In genomic region chr2:9596621-9597311, GRCh38 we compare ENCODE assay signal across 13 cellular contexts. TPM values are rescaled to one million over a fixed set of nuclear protein-coding genes. Genes with fewer than 3 reads are reported as not detected.
A peak's percentile ranks its signal among the peaks of the same experiment; 100 is the strongest.
DNase-seq lines count a peak whose midpoint lies in the region; ATAC-seq, FAIRE-seq and TF ChIP-seq lines count a peak whose summit lies in the region.
"Had no signal": no experiment of that assay in that cellular context is flagged by ENCODE, and none has a peak within 500 bp of the region (broad histone marks: within the 10 kb centered on the region; RNA-seq: fewer than 3 reads in every experiment).

No MANE protein-coding gene starts in this region.

- H3K27ac ChIP-seq in Panc1 (ENCODE audit: low read length) (peak overlapping the region; percentile 69), K562 (ENCODE audit: extremely low read depth, low read depth, low read length) (peak overlapping the region; percentile 5; the same call in 2 of the 3 replicates), subcutaneous abdominal adipose tissue (ENCODE audit: low read depth, low read length) (peak overlapping the region; percentile 60), aorta (ENCODE audit: low read depth in 1 of 2, low read length in 2 of 2) (no peak overlapping the region)

- peak overlapping the region; percentile 55 for H3K27ac Mint-ChIP-seq in activated naive CD4-positive, alpha-beta T cell treated with anti-CD3 and anti-CD28 coated beads, Interleukin-2, amount 50 U/mL, for 24 hours

- H3K4me1 ChIP-seq in Panc1 (ENCODE audit: control insufficient read depth, insufficient read depth, low read length) (peaks cover 35% of the 10 kb centered on the region), K562 (replicated peaks in 1 of 2; ENCODE audit: control insufficient read depth in 2 of 2, insufficient read depth in 2 of 2, low read length in 2 of 2) (peaks cover 5 to 20% of the 10 kb centered on the region in 2 experiments; a peak in 3 of 5 replicates), subcutaneous abdominal adipose tissue (ENCODE audit: control insufficient read depth in 5 of 5, insufficient read depth in 5 of 5, low read length in 5 of 5) (peaks cover 6 to 24% (median 17%) of the 10 kb centered on the region in 5 donors), aorta (ENCODE audit: control insufficient read depth in 1 of 2, insufficient read depth in 2 of 2, low read length in 2 of 2) (peaks cover 2 to 3% of the 10 kb centered on the region in 2 donors)

- no peaks in the 10 kb centered on the region for H3K27me3 ChIP-seq in Panc1 (ENCODE audit: control insufficient read depth, insufficient read depth, low read length)
- H3K27me3 ChIP-seq in K562 (ENCODE audit: control insufficient read depth in 2 of 2, insufficient read depth in 2 of 2, low read length in 2 of 2) = no peaks in the 10 kb centered on the region
- H3K27me3 ChIP-seq in subcutaneous abdominal adipose tissue (ENCODE audit: control insufficient read depth in 5 of 5, insufficient read depth in 4 of 5, low read length in 5 of 5) = no peaks in the 10 kb centered on the region
- no peaks in the 10 kb centered on the region for H3K27me3 ChIP-seq in aorta (ENCODE audit: control insufficient read depth in 1 of 2, insufficient read depth in 2 of 2, low read length in 1 of 2)

- no peak for TF ChIP-seq EP300 in K562 (IDR thresholded peaks at IDR 0.05; ENCODE audit: low read length)

- CTCF ChIA-PET in Panc1 (lab: Charles Lee) = no interaction called here
- CTCF ChIA-PET in K562 (lab: Yijun Ruan, JAX; ENCODE audit: low intra/inter-chr PET ratio) = no interaction called here

- H3K9me3 Mint-ChIP-seq in activated naive CD4-positive, alpha-beta T cell treated with anti-CD3 and anti-CD28 coated beads, Interleukin-2, amount 50 U/mL, for 24 hours = peaks cover 8% of the 10 kb centered on the region

- no peak for DNase-seq in activated naive CD4-positive, alpha-beta T cell treated with Interleukin-2 at 50 U/mL for 16 hours
- DNase-seq in Panc1 (ENCODE audit: low read depth, low spot score) (no peak), K562 (ENCODE audit: extremely low read depth in 1 of 4, low spot score in 3 of 4) (peak in 1 of 4 experiments; percentile 50), aorta (no peak), iPS-NIHi7 (ENCODE audit: extremely low spot score) (no peak)
- DNase-seq: activated CD4-positive, alpha-beta T cell treated with anti-CD3 and anti-CD28 coated beads, Interleukin-2, amount 50 U/mL, for 4 hours; NCI-H2081; NCI-H748 treated with DMSO at 0.1 percent for 48 hours; RPMI8226 had no signal

- intact Hi-C loops in Panc1 (cut with micrococcal nuclease; ENCODE audit: unreplicated experiment) = no loop called here
- intact Hi-C loops in K562 (cut with micrococcal nuclease) = no loop called here
- intact Hi-C loops in aorta (cut with DNase I) = loop anchor here in 1 of 2 donors (5.0 kb wide), 1 partner anchor 39 kb away; the partner anchor contains the start of gene ADAM17

- H3K9ac ChIP-seq in K562 (ENCODE audit: insufficient read depth in 1 of 2, low read depth in 2 of 2, low read length in 2 of 2) (no peak overlapping the region), subcutaneous abdominal adipose tissue (ENCODE audit: low read length in 5 of 5) (no peak overlapping the region)

- TF ChIP-seq CTCF in Panc1 (IDR thresholded peaks at IDR 0.05) = no peak
- no peak for TF ChIP-seq CTCF in K562 (IDR thresholded peaks at IDR 0.05 in 2 of 3, conservative IDR thresholded peaks at IDR 0.05 in 1 of 3; ENCODE audit: insufficient read depth in 2 of 3, low read depth in 1 of 3, low read length in 3 of 3)

- H3K4me1 Mint-ChIP-seq in activated naive CD4-positive, alpha-beta T cell treated with anti-CD3 and anti-CD28 coated beads, Interleukin-2, amount 50 U/mL, for 24 hours = peaks cover 59% of the 10 kb centered on the region

- no peak for TF ChIP-seq RAD21 in K562 (CRISPR knock-in tag; conservative IDR thresholded peaks at IDR 0.05 in 1 of 2, IDR thresholded peaks at IDR 0.05 in 1 of 2)

- H3K27me3 Mint-ChIP-seq in activated naive CD4-positive, alpha-beta T cell treated with anti-CD3 and anti-CD28 coated beads, Interleukin-2, amount 50 U/mL, for 24 hours = no peaks in the 10 kb centered on the region

- H3K79me2 ChIP-seq in K562 (ENCODE audit: control insufficient read depth, insufficient read depth, low read length) = peaks cover 88% of the 10 kb centered on the region

- no peak for FAIRE-seq in K562 (lab: Jason Lieb, UNC)

- ATAC-seq in Panc1 (no peak), K562 (peak; percentile 56), aorta (ENCODE audit: low FRiP score) (no peak), GM18505 (IDR thresholded peaks at IDR 0.05; ENCODE audit: unreplicated experiment) (no peak)

- POLR2A ChIA-PET in Panc1 (lab: Charles Lee) = interaction anchor here (0.6 kb wide), 1 partner anchor 11 kb away, joined by 4 read pairs; no protein-coding TSS in a partner anchor
- POLR2A ChIA-PET in K562 (lab: Yijun Ruan, JAX) = interaction anchor here (1.0 to 1.8 kb wide), 5 partner anchors 9 to 42 kb away, joined by 3 to 6 read pairs (median 3); partner anchors contain the start of gene ADAM17

- TF ChIP-seq POLR2A in K562 (conservative IDR thresholded peaks at IDR 0.05) (no peak), GM18505 (IDR thresholded peaks at IDR 0.05; ENCODE audit: borderline replicate concordance, extremely low read depth, insufficient read depth, insufficient read length) (no peak)

- H3K9me1 ChIP-seq in K562 (ENCODE audit: control insufficient read depth, insufficient read depth, low read length) = no peaks in the 10 kb centered on the region

- peak overlapping the region; percentile 47 for H3K4me3 Mint-ChIP-seq in activated naive CD4-positive, alpha-beta T cell treated with anti-CD3 and anti-CD28 coated beads, Interleukin-2, amount 50 U/mL, for 24 hours

- 0 out of 2 replicates have a peak overlapping the region, but pooled peaks have one; percentile 8 for H3K4me2 ChIP-seq in K562 (ENCODE audit: insufficient read depth, low read length)

- H4K20me1 ChIP-seq in K562 (replicated peaks; ENCODE audit: control insufficient read depth, insufficient read depth, low read length) = no peaks in the 10 kb centered on the region; the same call in 1 of the 2 replicates

- H3K4me3 ChIP-seq in Panc1 (ENCODE audit: low read depth in 2 of 2, low read length in 2 of 2) (no peak overlapping the region), K562 (no peak overlapping the region), subcutaneous abdominal adipose tissue (ENCODE audit: low read depth in 1 of 5, low read length in 5 of 5) (no peak overlapping the region), aorta (ENCODE audit: low read length in 2 of 2) (no peak overlapping the region)
- H3K4me3 ChIP-seq: skin epidermis had no signal

- BruUV-seq in Panc1 (replicated peaks; lab: Mats Ljungman, UMichigan) = no TSS peak
- BruUV-seq in K562 (replicated peaks; lab: Mats Ljungman, UMichigan) = no TSS peak

- H3K9me3 ChIP-seq in Panc1 (ENCODE audit: control insufficient read depth, insufficient read depth, low read depth, low read length) = no peaks in the 10 kb centered on the region
- H3K9me3 ChIP-seq in K562 (replicated peaks; ENCODE audit: control insufficient read depth, insufficient read depth, low read depth, low read length) = no peaks in the 10 kb centered on the region; the same call in none of the 2 replicates
- H3K9me3 ChIP-seq in subcutaneous abdominal adipose tissue (ENCODE audit: control insufficient read depth in 5 of 5, low read length in 5 of 5) = peaks cover 4 to 13% (median 9%) of the 10 kb centered on the region in 5 donors
- H3K9me3 ChIP-seq in aorta (ENCODE audit: control insufficient read depth, low read length) = no peaks in the 10 kb centered on the region

- in situ Hi-C loops in Panc1 (cut with HindIII; ENCODE audit: low pct_unique_long_range_greater_than_20kb, low sequenced_read_pairs) (no loop called here), K562 (cut with MboI) (no loop called here)

- H3K36me3 Mint-ChIP-seq in activated naive CD4-positive, alpha-beta T cell treated with anti-CD3 and anti-CD28 coated beads, Interleukin-2, amount 50 U/mL, for 24 hours = peaks cover 29% of the 10 kb centered on the region

- H2AFZ ChIP-seq in K562 (ENCODE audit: low read depth, low read length) = no peak overlapping the region

- WGBS in K562 (ENCODE audit: insufficient coverage, low coverage, missing lambda C conversion rate) = 44% methylated on average over 10 of the region's 10 CpGs
- 89 to 93% methylated on average over 10 of the region's 10 CpGs for WGBS in aorta, 2 donors

- H3K36me3 ChIP-seq in Panc1 (ENCODE audit: control insufficient read depth, insufficient read depth, low read length) (peaks cover 2% of the 10 kb centered on the region; the same call in 1 of the 2 replicates), K562 (ENCODE audit: control insufficient read depth, insufficient read depth, low read length) (peaks cover 46% of the 10 kb centered on the region), subcutaneous abdominal adipose tissue (ENCODE audit: control insufficient read depth in 5 of 5, insufficient read depth in 5 of 5, low read length in 5 of 5) (peaks cover 2 to 13% (median 10%) of the 10 kb centered on the region in 5 donors), aorta (ENCODE audit: control insufficient read depth in 1 of 2, insufficient read depth in 2 of 2, low read length in 1 of 2) (peaks cover 0 to 4% of the 10 kb centered on the region in 2 donors)

RNA-seq across cellular contexts. Expression of gene YWHAQ, which starts 34.0 kb away (rescaled TPM):
- 683 TPM for total RNA-seq in Panc1 (2021; ENCODE audit: unreplicated experiment)
- polyA plus RNA-seq in Panc1 (2012; ENCODE audit: insufficient read length) = 719 TPM
- 25.2 and 50.9 TPM in 2 replicates for total RNA-seq in K562 (2011; cell fraction: chromatin; rRNA removed; ENCODE audit: low replicate concordance)
- 29.5 and 31.5 TPM in 2 replicates for total RNA-seq in K562 (2011; cell fraction: nucleolus; rRNA removed)
- total RNA-seq in K562 (2011; cell fraction: nucleoplasm; rRNA removed) = 48.2 and 73.2 TPM in 2 replicates
- 97.7 and 108 TPM in 2 replicates for total RNA-seq in K562 (2014; rRNA removed)
- 276 and 301 TPM in 2 replicates for total RNA-seq in K562 (2014; rRNA removed; fragmentation: Illumina TruSeq; extraction: Trizol)
- 191 and 203 TPM in 2 replicates for total RNA-seq in K562 (2015; rRNA removed; fragmentation: Illumina TruSeq; extraction: Trizol)
- total RNA-seq in K562 (2021) = 263 and 267 TPM in 2 replicates
- polyA plus RNA-seq in K562 (2011; rRNA removed) = 245 and 359 TPM in 2 replicates
- 102 and 143 TPM in 2 replicates for polyA plus RNA-seq in K562 (2011; cell fraction: cytosol; rRNA removed)
- 48.6 and 76.4 TPM in 2 replicates for polyA plus RNA-seq in K562 (2011; cell fraction: nucleus; rRNA removed)
- 186 and 231 TPM in 2 replicates for polyA plus RNA-seq in K562 (2012)
- polyA plus RNA-seq in K562 (2014; fragmentation: Illumina TruSeq; extraction: Trizol) = 218 and 243 TPM in 2 replicates
- polyA plus RNA-seq in K562 (2014; fragmentation: Nextera tagmentation; extraction: Ambion mirVana) = 10 to 100 TPM; 63.1 to 79.2 TPM
- 151 and 178 TPM in 2 replicates for polyA plus RNA-seq in K562 (2014; rRNA removed)
- 327 and 372 TPM in 2 replicates for polyA minus RNA-seq in K562 (2011; rRNA and poly(A)+ RNA removed)
- polyA minus RNA-seq in K562 (2011; cell fraction: cytosol; rRNA and poly(A)+ RNA removed) = 162 and 201 TPM in 2 replicates
- 20.7 and 42.0 TPM in 2 replicates for polyA minus RNA-seq in K562 (2011; cell fraction: nucleus; rRNA and poly(A)+ RNA removed)
- total RNA-seq in aorta = 100 to 1,000 TPM; 182 to 226 TPM
- 100 to 1,000 TPM; 175 to 241 TPM for polyA plus RNA-seq in aorta

RNA-seq across cellular contexts. Expression of gene ADAM17, which starts 41.1 kb away (rescaled TPM):
- total RNA-seq in Panc1 (2021; ENCODE audit: unreplicated experiment) = 50.0 TPM
- 33.9 TPM for polyA plus RNA-seq in Panc1 (2012; ENCODE audit: insufficient read length)
- 65.9 and 125 TPM in 2 replicates for total RNA-seq in K562 (2011; cell fraction: chromatin; rRNA removed; ENCODE audit: low replicate concordance)
- 40.0 and 49.9 TPM in 2 replicates for total RNA-seq in K562 (2011; cell fraction: nucleolus; rRNA removed)
- total RNA-seq in K562 (2011; cell fraction: nucleoplasm; rRNA removed) = 73.1 and 114 TPM in 2 replicates
- total RNA-seq in K562 (2014; rRNA removed) = 19.0 and 19.6 TPM in 2 replicates
- total RNA-seq in K562 (2014; rRNA removed; fragmentation: Illumina TruSeq; extraction: Trizol) = 28.1 and 33.7 TPM in 2 replicates
- total RNA-seq in K562 (2015; rRNA removed; fragmentation: Illumina TruSeq; extraction: Trizol) = 27.1 and 28.5 TPM in 2 replicates
- total RNA-seq in K562 (2021) = 27.9 and 30.0 TPM in 2 replicates
- polyA plus RNA-seq in K562 (2011; rRNA removed) = 11.8 and 12.8 TPM in 2 replicates
- polyA plus RNA-seq in K562 (2011; cell fraction: cytosol; rRNA removed) = 3.0 and 5.7 TPM in 2 replicates
- polyA plus RNA-seq in K562 (2011; cell fraction: nucleus; rRNA removed) = 13.6 and 15.4 TPM in 2 replicates
- 21.8 and 24.0 TPM in 2 replicates for polyA plus RNA-seq in K562 (2012)
- polyA plus RNA-seq in K562 (2014; fragmentation: Illumina TruSeq; extraction: Trizol) = 21.5 and 22.1 TPM in 2 replicates
- 1 to 10 TPM; 5.8 to 7.8 TPM for polyA plus RNA-seq in K562 (2014; fragmentation: Nextera tagmentation; extraction: Ambion mirVana)
- polyA plus RNA-seq in K562 (2014; rRNA removed) = 15.2 and 16.4 TPM in 2 replicates
- polyA minus RNA-seq in K562 (2011; rRNA and poly(A)+ RNA removed) = 41.0 and 44.7 TPM in 2 replicates
- polyA minus RNA-seq in K562 (2011; cell fraction: cytosol; rRNA and poly(A)+ RNA removed) = 9.7 and 12.0 TPM in 2 replicates
- 13.3 and 27.4 TPM in 2 replicates for polyA minus RNA-seq in K562 (2011; cell fraction: nucleus; rRNA and poly(A)+ RNA removed)
- 10 to 100 TPM; 42.7 to 47.0 TPM for total RNA-seq in aorta
- 10 to 100 TPM in 1 of 2 donors, 1 to 10 TPM in 1; 5.4 to 10.9 TPM for polyA plus RNA-seq in aorta

Comparison
In these comparisons a context has a peak if more than half of its experiments do, and no peak if none do; other contexts are left out.
1. H3K27ac ChIP-seq: peak in Panc1 (single experiment), K562 (single experiment) and subcutaneous abdominal adipose tissue (single experiment); none in aorta (0 of 2).